In the genomic region with DNA sequence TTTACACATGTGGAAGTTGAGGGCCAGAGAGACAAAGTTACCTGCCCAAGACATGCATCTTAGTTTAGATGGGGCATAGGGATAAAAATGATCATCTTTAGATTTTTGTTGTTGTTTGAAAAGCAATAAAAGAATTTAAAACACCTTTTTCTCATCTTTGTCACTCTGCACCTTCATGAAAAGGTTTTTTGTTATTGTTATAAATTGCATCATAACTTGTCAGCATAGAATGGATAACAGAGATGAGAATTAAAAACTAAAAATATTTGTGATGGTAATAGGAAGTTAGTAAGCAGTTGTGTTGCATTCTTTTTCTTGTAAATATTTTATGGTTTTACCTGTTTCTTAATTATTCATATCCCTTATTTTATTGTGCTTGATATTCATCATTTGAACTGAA, we compare ENCODE assay signal across 24 cellular contexts. TPM values are rescaled to one million over a fixed set of nuclear protein-coding genes. Genes with fewer than 3 reads are reported as not detected.
"Had no signal": no experiment of that assay in that cellular context is flagged by ENCODE, and none has a peak within 500 bp of the region (broad histone marks: within the 10 kb centered on the region; RNA-seq: fewer than 3 reads in every experiment).

No MANE protein-coding gene starts in this region.

- H3K4me3 ChIP-seq: lower lobe of right lung, SJCRH30, thoracic aorta, upper lobe of left lung had no signal

- H3K27me3 ChIP-seq: SJCRH30, upper lobe of left lung had no signal

- H3K9me3 ChIP-seq: lower lobe of right lung, SJCRH30, thoracic aorta, upper lobe of left lung had no signal

- H3K9me3 Mint-ChIP-seq: activated CD8-positive, alpha-beta T cell treated with anti-CD3 and anti-CD28 coated beads for 36 hours; effector memory CD8-positive, alpha-beta T cell; mesothelial cell of epicardium; nephron progenitor cell; stimulated activated naive B cell treated with anti-CD40 and anti-IgM and Interleukin-4, amounts not matched to agents 10 μg/mL and 1 μg/mL and 100 μg/mL, for 72 hours had no signal

- H3K27me3 Mint-ChIP-seq: activated CD8-positive, alpha-beta T cell treated with anti-CD3 and anti-CD28 coated beads for 36 hours; effector memory CD8-positive, alpha-beta T cell; stimulated activated naive B cell treated with anti-CD40 and anti-IgM and Interleukin-4, amounts not matched to agents 10 μg/mL and 1 μg/mL and 100 μg/mL, for 72 hours had no signal

- DNase-seq: activated CD4-positive, CD25-positive, alpha-beta regulatory T cell treated with anti-CD3 and anti-CD28 coated beads, Interleukin-2, amount 50 U/mL, for 72 hours; activated CD8-positive, alpha-beta T cell treated with anti-CD3 and anti-CD28 coated beads for 36 hours; activated gamma-delta T cell treated with Interleukin-2 at 50 U/mL for 16 hours; activated T-cell treated with anti-CD3 and anti-CD28 coated beads, Interleukin-2, amount 50 U/mL, for 48 hours; aorta; cerebellar nuclear complex; effector memory CD8-positive, alpha-beta T cell; foreskin fibroblast; hypothalamus; islet precursor cell; left colon; lower lobe of right lung; nephron progenitor cell; nucleus accumbens; SJCRH30; stimulated activated CD4-positive, alpha-beta T cell treated with anti-CD3 and anti-CD28 coated beads, Interleukin-4, amount 100 ng/mL, for 24 hours; stimulated activated naive B cell treated with anti-CD40 and anti-IgM and Interleukin-4, amounts not matched to agents 10 μg/mL and 1 μg/mL and 100 μg/mL, for 72 hours; T-helper 2 cell; upper lobe of left lung had no signal

- H3K4me3 Mint-ChIP-seq: activated CD8-positive, alpha-beta T cell treated with anti-CD3 and anti-CD28 coated beads for 36 hours; effector memory CD8-positive, alpha-beta T cell; mesothelial cell of epicardium; nephron progenitor cell; stimulated activated naive B cell treated with anti-CD40 and anti-IgM and Interleukin-4, amounts not matched to agents 10 μg/mL and 1 μg/mL and 100 μg/mL, for 72 hours had no signal

- H3K4me1 ChIP-seq: SJCRH30 had no signal

- ATAC-seq: activated CD8-positive, alpha-beta T cell treated with anti-CD3 and anti-CD28 coated beads for 36 hours; effector memory CD8-positive, alpha-beta T cell; left colon; lower lobe of right lung; sciatic nerve; stimulated activated naive B cell treated with anti-CD40 and anti-IgM and Interleukin-4, amounts not matched to agents 10 μg/mL and 1 μg/mL and 100 μg/mL, for 72 hours had no signal

- H3K27ac Mint-ChIP-seq: effector memory CD8-positive, alpha-beta T cell; mesothelial cell of epicardium; nephron progenitor cell; stimulated activated naive B cell treated with anti-CD40 and anti-IgM and Interleukin-4, amounts not matched to agents 10 μg/mL and 1 μg/mL and 100 μg/mL, for 72 hours had no signal

- H3K4me1 Mint-ChIP-seq: mesothelial cell of epicardium; nephron progenitor cell; stimulated activated naive B cell treated with anti-CD40 and anti-IgM and Interleukin-4, amounts not matched to agents 10 μg/mL and 1 μg/mL and 100 μg/mL, for 72 hours had no signal

- H3K27ac ChIP-seq: lower lobe of right lung, SJCRH30, VCaP had no signal

RNA-seq across cellular contexts. Expression of a gene that starts 45.2 kb away (rescaled TPM):
- total RNA-seq: activated CD8-positive, alpha-beta T cell treated with anti-CD3 and anti-CD28 coated beads for 36 hours; aorta; glomerular endothelial cell; left colon; lower lobe of right lung; mesothelial cell of epicardium; thoracic aorta; upper lobe of left lung had no signal
